Comparison of ENCODE assay signal across 21 cellular contexts in genomic region chr15:21269121-21269520, GRCh38.
"Had no signal": no experiment of that assay in that cellular context is flagged by ENCODE, and none has a peak within 500 bp of the region (broad histone marks: within the 10 kb centered on the region; RNA-seq: fewer than 3 reads in every experiment).

No MANE protein-coding gene starts in this region.

- H3K9me3 Mint-ChIP-seq: activated naive CD8-positive, alpha-beta T cell treated with anti-CD3 and anti-CD28 coated beads for 36 hours; activated T-helper 17 cell treated with anti-CD3 and anti-CD28 coated beads, Interleukin-2, amount 50 U/mL, for 72 hours; stimulated activated naive B cell treated with anti-CD40 and anti-IgM and Interleukin-4, amounts not matched to agents 10 μg/mL and 1 μg/mL and 100 μg/mL, for 72 hours; T-helper 1 cell treated with Interleukin-12 subunit alpha and Interleukin-12 subunit beta and Interleukin-4 antibody, amounts not matched to agents 30 μg/mL and 1 μg/mL, for 36 hours had no signal

- H3K27ac ChIP-seq: sigmoid colon, testis, vagina had no signal

- H3K36me3 ChIP-seq: sigmoid colon, vagina had no signal

- H3K9me3 ChIP-seq: sigmoid colon, testis, vagina had no signal

- H3K36me3 Mint-ChIP-seq: activated naive CD8-positive, alpha-beta T cell treated with anti-CD3 and anti-CD28 coated beads for 36 hours; stimulated activated naive B cell treated with anti-CD40 and anti-IgM and Interleukin-4, amounts not matched to agents 10 μg/mL and 1 μg/mL and 100 μg/mL, for 72 hours had no signal

- FAIRE-seq: keratinocyte had no signal

- H3K4me3 ChIP-seq: mucosa of descending colon, sigmoid colon, testis, vagina had no signal

- H3K27me3 ChIP-seq: sigmoid colon, testis, vagina had no signal

- H3K4me3 Mint-ChIP-seq: activated naive CD8-positive, alpha-beta T cell treated with anti-CD3 and anti-CD28 coated beads for 36 hours; activated T-helper 17 cell treated with anti-CD3 and anti-CD28 coated beads, Interleukin-2, amount 50 U/mL, for 72 hours; dendritic cell treated with granulocyte-macrophage colony-stimulating factor and Interleukin-4, amounts not matched to agents 40 ng/mL and 50 ng/mL, for 4 days; stimulated activated naive B cell treated with anti-CD40 and anti-IgM and Interleukin-4, amounts not matched to agents 10 μg/mL and 1 μg/mL and 100 μg/mL, for 72 hours; T-helper 1 cell treated with Interleukin-12 subunit alpha and Interleukin-12 subunit beta and Interleukin-4 antibody, amounts not matched to agents 30 μg/mL and 1 μg/mL, for 36 hours; WTC11 had no signal

- DNase-seq: activated naive CD4-positive, alpha-beta T cell treated with Interleukin-2 at 50 U/mL for 16 hours; activated naive CD8-positive, alpha-beta T cell treated with anti-CD3 and anti-CD28 coated beads for 36 hours; activated T-cell treated with anti-CD3 and anti-CD28 coated beads, Interleukin-2, amount 50 U/mL, for 1 hour; effector CD4-positive, alpha-beta T cell; foreskin melanocyte; mesendoderm; nucleus accumbens; sigmoid colon; stimulated activated CD4-positive, alpha-beta T cell treated with anti-CD3 and anti-CD28 coated beads, Interleukin-2, amount 100 ng/mL, for 48 hours; stimulated activated CD8-positive, alpha-beta memory T cell treated with anti-CD3 and anti-CD28 coated beads, Interleukin-4, amount 100 ng/mL, for 48 hours; stimulated activated naive B cell treated with anti-CD40 and anti-IgM and Interleukin-4, amounts not matched to agents 10 μg/mL and 1 μg/mL and 100 μg/mL, for 72 hours; T1000; testis; trophoblast cell had no signal

- H3K4me1 Mint-ChIP-seq: WTC11 had no signal

- H3K27ac Mint-ChIP-seq: activated naive CD8-positive, alpha-beta T cell treated with anti-CD3 and anti-CD28 coated beads for 36 hours; activated T-helper 17 cell treated with anti-CD3 and anti-CD28 coated beads, Interleukin-2, amount 50 U/mL, for 72 hours; dendritic cell treated with granulocyte-macrophage colony-stimulating factor and Interleukin-4, amounts not matched to agents 40 ng/mL and 50 ng/mL, for 4 days; stimulated activated naive B cell treated with anti-CD40 and anti-IgM and Interleukin-4, amounts not matched to agents 10 μg/mL and 1 μg/mL and 100 μg/mL, for 72 hours; T-helper 1 cell treated with Interleukin-12 subunit alpha and Interleukin-12 subunit beta and Interleukin-4 antibody, amounts not matched to agents 30 μg/mL and 1 μg/mL, for 36 hours; WTC11 had no signal

- H3K4me1 ChIP-seq: sigmoid colon, testis, vagina had no signal

- ATAC-seq: activated T-helper 17 cell treated with anti-CD3 and anti-CD28 coated beads, Interleukin-2, amount 50 U/mL, for 72 hours; stimulated activated naive B cell treated with anti-CD40 and anti-IgM and Interleukin-4, amounts not matched to agents 10 μg/mL and 1 μg/mL and 100 μg/mL, for 72 hours; WTC11 had no signal
